17 cellular contexts compared by ENCODE assay signal in the genomic region with DNA sequence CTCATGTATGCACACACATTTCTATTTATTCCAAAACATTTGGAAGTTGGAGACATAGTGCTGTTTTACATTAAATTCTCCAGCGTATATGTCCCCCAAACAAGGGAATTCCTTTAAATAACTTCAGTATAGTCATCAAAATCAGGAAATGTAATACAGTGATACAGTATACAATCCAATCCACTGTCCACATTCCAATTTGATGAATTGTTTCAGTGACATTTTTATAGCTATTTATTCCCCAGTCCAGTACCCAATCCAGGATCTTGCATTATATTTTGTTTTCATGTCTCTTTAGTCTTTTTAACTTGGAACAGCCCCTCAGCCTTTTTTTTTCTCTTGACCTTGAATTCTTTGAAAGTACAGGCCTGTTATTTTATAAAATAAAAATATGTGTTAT.
"Had no signal": no experiment of that assay in that cellular context is flagged by ENCODE, and none has a peak within 500 bp of the region (broad histone marks: within the 10 kb centered on the region; RNA-seq: fewer than 3 reads in every experiment).

No MANE protein-coding gene starts in this region.

- H3K9me3 Mint-ChIP-seq: memory B cell; T-helper 1 cell treated with Interleukin-12 subunit alpha and Interleukin-12 subunit beta and Interleukin-4 antibody, amounts not matched to agents 30 μg/mL and 1 μg/mL, for 36 hours; WTC11 had no signal

- H2AFZ ChIP-seq: parathyroid adenoma had no signal

- H3K4me1 Mint-ChIP-seq: memory B cell, WTC11 had no signal

- H3K4me3 Mint-ChIP-seq: activated CD8-positive, alpha-beta T cell treated with anti-CD3 and anti-CD28 coated beads, Interleukin-2, amount 10 ng/mL, durations not matched to agents 7 days and 5 days; memory B cell; T-helper 1 cell treated with Interleukin-12 subunit alpha and Interleukin-12 subunit beta and Interleukin-4 antibody, amounts not matched to agents 30 μg/mL and 1 μg/mL, for 36 hours; WTC11 had no signal

- H3K79me2 ChIP-seq: parathyroid adenoma had no signal

- H3K9me3 ChIP-seq: left ventricle myocardium inferior, stomach had no signal

- H3K27ac ChIP-seq: coronary artery, left ventricle myocardium inferior, parathyroid adenoma, stomach had no signal

- H3K36me3 Mint-ChIP-seq: memory B cell, WTC11 had no signal

- DNase-seq: activated CD4-positive, alpha-beta T cell treated with anti-CD3 and anti-CD28 coated beads for 48 hours; activated CD8-positive, alpha-beta T cell treated with anti-CD3 and anti-CD28 coated beads, Interleukin-2, amount 10 ng/mL, durations not matched to agents 7 days and 5 days; activated naive CD4-positive, alpha-beta T cell treated with Interleukin-2 at 50 U/mL for 16 hours; caudate nucleus; erythroblast; foreskin melanocyte; head of caudate nucleus; islet precursor cell; left ventricle myocardium inferior; small intestine; stomach had no signal

- H3K4me3 ChIP-seq: coronary artery, left ventricle myocardium inferior, stomach had no signal

- H3K4me1 ChIP-seq: left ventricle myocardium inferior, parathyroid adenoma, stomach had no signal

- H3K27me3 Mint-ChIP-seq: memory B cell had no signal

- H3K27ac Mint-ChIP-seq: activated CD8-positive, alpha-beta T cell treated with anti-CD3 and anti-CD28 coated beads, Interleukin-2, amount 10 ng/mL, durations not matched to agents 7 days and 5 days; memory B cell; T-helper 1 cell treated with Interleukin-12 subunit alpha and Interleukin-12 subunit beta and Interleukin-4 antibody, amounts not matched to agents 30 μg/mL and 1 μg/mL, for 36 hours; WTC11 had no signal

- FAIRE-seq: small intestine, urothelium cell line had no signal

- H3K9ac ChIP-seq: parathyroid adenoma had no signal

- H3K27me3 ChIP-seq: stomach had no signal

- H3K36me3 ChIP-seq: left ventricle myocardium inferior, stomach had no signal
